8 cellular contexts compared by ENCODE assay signal in genomic region chr22:33210129-33210784, GRCh38.
DNase-seq lines count a peak whose midpoint lies in the region; ATAC-seq and TF ChIP-seq lines count a peak whose summit lies in the region.

No MANE protein-coding gene starts in this region.

- H3K36me3 ChIP-seq in lower lobe of right lung (no peaks in the 10 kb centered on the region), vagina (no peaks in the 10 kb centered on the region)

- H3K4me3 ChIP-seq in lower lobe of right lung (no peak overlapping the region), vagina (no peak overlapping the region)

- no peak for TF ChIP-seq POLR2A in vagina (IDR thresholded peaks at IDR 0.05)

- TF ChIP-seq CTCF in lower lobe of right lung (IDR thresholded peaks at IDR 0.05) (peak; percentile 50), vagina (IDR thresholded peaks at IDR 0.05) (no peak)

- H3K27ac ChIP-seq in lower lobe of right lung = no peak overlapping the region
- no peak overlapping the region for H3K27ac ChIP-seq in vagina

- intact Hi-C loops in lower lobe of right lung (cut with DNase I) (no loop called here), vagina (cut with DNase I) (loop anchor here (10.0 kb wide), 1 partner anchor 195 kb away; no protein-coding TSS in a partner anchor)

- ATAC-seq in lower lobe of right lung (peak; percentile 65 to 66), GM18873 (IDR thresholded peaks at IDR 0.05; ENCODE audit: low FRiP score, unreplicated experiment) (no peak)

- H3K4me1 ChIP-seq in lower lobe of right lung (no peaks in the 10 kb centered on the region), vagina (no peaks in the 10 kb centered on the region)

- peak; percentile 47 for DNase-seq in DMS53 (lab: John Stamatoyannopoulos, UW)
- peak; percentile 18 for DNase-seq in HK-2 (ENCODE audit: unreplicated experiment)
- DNase-seq in NOMO-1 (lab: John Stamatoyannopoulos, UW; ENCODE audit: unreplicated experiment in 2 of 2) = peak; percentile 42 to 44
- DNase-seq in cerebellar cortex (ENCODE audit: low spot score) = peak; percentile 18
- no peak for DNase-seq in lower lobe of right lung
- no peak for DNase-seq in COR-L47 (lab: John Stamatoyannopoulos, UW)
- DNase-seq in vagina (ENCODE audit: extremely low spot score in 2 of 2) = no peak

- H3K27me3 ChIP-seq in lower lobe of right lung (ENCODE audit: low read depth) (peaks cover 16% of the 10 kb centered on the region), vagina (no peaks in the 10 kb centered on the region)

- H3K9me3 ChIP-seq in lower lobe of right lung (no peaks in the 10 kb centered on the region), vagina (no peaks in the 10 kb centered on the region)

Comparison
In these comparisons a context has a peak if more than half of its experiments do, and no peak if none do; other contexts are left out.
1. DNase-seq: peak in DMS53 (single experiment), HK-2 (single experiment), NOMO-1 (2 of 2) and cerebellar cortex (single experiment); none in lower lobe of right lung (single experiment), COR-L47 (single experiment) and vagina (0 of 2).